ENCODE assay signal across 3 cellular contexts in the genomic region with DNA sequence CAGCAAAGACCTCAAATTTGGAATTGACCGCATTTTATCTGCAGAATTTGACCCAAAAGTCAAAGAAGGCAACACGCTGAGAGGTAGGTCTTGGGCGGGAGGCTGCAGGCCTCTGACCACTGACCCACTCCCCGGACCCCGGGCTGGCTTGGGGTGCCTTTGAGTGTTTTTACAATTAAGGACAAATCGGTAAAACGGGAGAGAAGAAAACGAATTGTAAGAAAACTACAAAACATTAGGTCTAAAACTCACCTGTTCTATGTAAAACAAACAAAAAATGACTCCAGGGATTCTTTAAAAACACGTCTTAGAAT.
A peak's percentile ranks its signal among the peaks of the same experiment; 100 is the strongest.
TF ChIP-seq lines count a peak whose summit lies in the region.

No MANE protein-coding gene starts in this region.

TF ChIP-seq in SK-N-SH, 30 proteins besides CTCF, POLR2A, EP300 and RAD21 (continued from another document):
- no peak for TF ChIP-seq GABPA (IDR thresholded peaks at IDR 0.05; ENCODE audit: low read depth)
- TF ChIP-seq, protein P1, sequence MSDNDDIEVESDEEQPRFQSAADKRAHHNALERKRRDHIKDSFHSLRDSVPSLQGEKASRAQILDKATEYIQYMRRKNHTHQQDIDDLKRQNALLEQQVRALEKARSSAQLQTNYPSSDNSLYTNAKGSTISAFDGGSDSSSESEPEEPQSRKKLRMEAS (IDR thresholded peaks at IDR 0.05; ENCODE audit: low read depth): no peak
- TF ChIP-seq NRF1 (IDR thresholded peaks at IDR 0.05; ENCODE audit: low read depth, low read length): no peak
- TF ChIP-seq FOXJ3 (CRISPR knock-in tag; IDR thresholded peaks at IDR 0.05): no peak
- TF ChIP-seq SIN3A (IDR thresholded peaks at IDR 0.05; ENCODE audit: borderline replicate concordance, low read depth, low read length): no peak
- TF ChIP-seq, protein P2, sequence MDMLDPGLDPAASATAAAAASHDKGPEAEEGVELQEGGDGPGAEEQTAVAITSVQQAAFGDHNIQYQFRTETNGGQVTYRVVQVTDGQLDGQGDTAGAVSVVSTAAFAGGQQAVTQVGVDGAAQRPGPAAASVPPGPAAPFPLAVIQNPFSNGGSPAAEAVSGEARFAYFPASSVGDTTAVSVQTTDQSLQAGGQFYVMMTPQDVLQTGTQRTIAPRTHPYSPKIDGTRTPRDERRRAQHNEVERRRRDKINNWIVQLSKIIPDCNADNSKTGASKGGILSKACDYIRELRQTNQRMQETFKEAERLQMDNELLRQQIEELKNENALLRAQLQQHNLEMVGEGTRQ (IDR thresholded peaks at IDR 0.05; ENCODE audit: borderline replicate concordance, low read depth, low read length): no peak
- no peak for TF ChIP-seq YY1 (IDR thresholded peaks at IDR 0.05; ENCODE audit: low read depth)
- no peak for TF ChIP-seq POLR2AphosphoS5 (IDR thresholded peaks at IDR 0.05; ENCODE audit: low read depth, low read length)
- TF ChIP-seq, protein P3, sequence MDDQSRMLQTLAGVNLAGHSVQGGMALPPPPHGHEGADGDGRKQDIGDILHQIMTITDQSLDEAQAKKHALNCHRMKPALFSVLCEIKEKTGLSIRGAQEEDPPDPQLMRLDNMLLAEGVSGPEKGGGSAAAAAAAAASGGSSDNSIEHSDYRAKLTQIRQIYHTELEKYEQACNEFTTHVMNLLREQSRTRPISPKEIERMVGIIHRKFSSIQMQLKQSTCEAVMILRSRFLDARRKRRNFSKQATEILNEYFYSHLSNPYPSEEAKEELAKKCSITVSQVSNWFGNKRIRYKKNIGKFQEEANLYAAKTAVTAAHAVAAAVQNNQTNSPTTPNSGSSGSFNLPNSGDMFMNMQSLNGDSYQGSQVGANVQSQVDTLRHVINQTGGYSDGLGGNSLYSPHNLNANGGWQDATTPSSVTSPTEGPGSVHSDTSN (IDR thresholded peaks at IDR 0.05): no peak
- TF ChIP-seq MXI1 (IDR thresholded peaks at IDR 0.05; ENCODE audit: low read depth, low read length): no peak
- no peak for TF ChIP-seq NFIC (IDR thresholded peaks at IDR 0.05; ENCODE audit: borderline replicate concordance)
- TF ChIP-seq EZH2phosphoT487 (IDR thresholded peaks at IDR 0.05; ENCODE audit: borderline replicate concordance, low read depth): no peak
- TF ChIP-seq ELF1 (IDR thresholded peaks at IDR 0.05): no peak
- TF ChIP-seq, protein P4, sequence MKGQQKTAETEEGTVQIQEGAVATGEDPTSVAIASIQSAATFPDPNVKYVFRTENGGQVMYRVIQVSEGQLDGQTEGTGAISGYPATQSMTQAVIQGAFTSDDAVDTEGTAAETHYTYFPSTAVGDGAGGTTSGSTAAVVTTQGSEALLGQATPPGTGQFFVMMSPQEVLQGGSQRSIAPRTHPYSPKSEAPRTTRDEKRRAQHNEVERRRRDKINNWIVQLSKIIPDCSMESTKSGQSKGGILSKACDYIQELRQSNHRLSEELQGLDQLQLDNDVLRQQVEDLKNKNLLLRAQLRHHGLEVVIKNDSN (IDR thresholded peaks at IDR 0.05; ENCODE audit: borderline replicate concordance, low read depth): no peak

TF ChIP-seq in SK-N-SH treated with all-trans-retinoic acid at 6 μM for 48 hours, 23 proteins besides CTCF, POLR2A, EP300 and RAD21 (continued from another document):
- no peak for TF ChIP-seq BACH2 (CRISPR knock-in tag; IDR thresholded peaks at IDR 0.05; ENCODE audit: borderline replicate concordance)
- TF ChIP-seq ZFP30 (CRISPR knock-in tag; IDR thresholded peaks at IDR 0.05): no peak
- no peak for TF ChIP-seq RARB (CRISPR knock-in tag; IDR thresholded peaks at IDR 0.05)
- TF ChIP-seq ZC3H10 (CRISPR knock-in tag; IDR thresholded peaks at IDR 0.05): no peak
- no peak for TF ChIP-seq ZNF565 (CRISPR knock-in tag; conservative IDR thresholded peaks at IDR 0.05; ENCODE audit: low read depth)
TF ChIP-seq in SK-N-SH treated with all-trans-retinoic acid at 6 μM for 48 hours: peak in this region for 0.

TF ChIP-seq in HepG2, 621 proteins besides CTCF, POLR2A, EP300 and RAD21:
- TF ChIP-seq SMAD9 (CRISPR knock-in tag; IDR thresholded peaks at IDR 0.05) (no peak), ZBTB38 (CRISPR knock-in tag; IDR thresholded peaks at IDR 0.05) (0 out of 2 replicates have a peak, but pooled peaks have one; percentile 0), FOXA1 (IDR thresholded peaks at IDR 0.05) (no peak), FOXA1 (CRISPR knock-in tag; IDR thresholded peaks at IDR 0.05) (no peak)
